In genomic region chr3:46935989-46936620, GRCh38 we compare ENCODE assay signal across 9 cellular contexts. TPM values are rescaled to one million over a fixed set of nuclear protein-coding genes. Genes with fewer than 3 reads are reported as not detected.
DNase-seq lines count a peak whose midpoint lies in the region; ATAC-seq and TF ChIP-seq lines count a peak whose summit lies in the region.
"Had no signal": no experiment of that assay in that cellular context is flagged by ENCODE, and none has a peak within 500 bp of the region (broad histone marks: within the 10 kb centered on the region; RNA-seq: fewer than 3 reads in every experiment).

No MANE protein-coding gene starts in this region.

- no peak for TF ChIP-seq CTCF in right lobe of liver (IDR thresholded peaks at IDR 0.05)
- TF ChIP-seq CTCF in thoracic aorta (IDR thresholded peaks at IDR 0.05), result no peak

- intact Hi-C loops in right lobe of liver (cut with DNase I), result no loop called here

- WGBS in right lobe of liver (ENCODE audit: insufficient coverage, low coverage, low lambda C conversion rate, missing lambda C conversion rate), result 63% methylated on average over 8 of the region's 8 CpGs

- no peaks in the 10 kb centered on the region for H3K9me3 ChIP-seq in right lobe of liver
- H3K9me3 ChIP-seq in thoracic aorta, result no peaks in the 10 kb centered on the region

- no peak overlapping the region for H3K4me3 ChIP-seq in right lobe of liver
- no peak overlapping the region for H3K4me3 ChIP-seq in thoracic aorta

- H3K27me3 ChIP-seq in right lobe of liver, result no peaks in the 10 kb centered on the region
- H3K27me3 ChIP-seq in thoracic aorta (replicated peaks; ENCODE audit: insufficient read depth), result no peaks in the 10 kb centered on the region

- H3K27ac ChIP-seq in right lobe of liver, result peak overlapping the region; percentile 8 to 84 (median 11)
- peak overlapping the region; percentile 79 to 91 for H3K27ac ChIP-seq in thoracic aorta

- DNase-seq in activated T-cell treated with anti-CD3 and anti-CD28 coated beads, Interleukin-2, amount 50 U/mL, for 24 hours, result no peak
- no peak for DNase-seq in activated T-cell treated with anti-CD3 and anti-CD28 coated beads, Interleukin-2, amount 50 U/mL, for 48 hours
- DNase-seq in right lobe of liver, result no peak
- DNase-seq in thoracic aorta (ENCODE audit: low spot score), result no peak
- DNase-seq in activated effector memory CD4-positive, alpha-beta T cell treated with anti-CD3 and anti-CD28 coated beads, Interleukin-2, amount 50 U/mL, for 16 hours, result no peak
- no peak for DNase-seq in OCI-M1 (lab: John Stamatoyannopoulos, UW)
- DNase-seq in effector CD4-positive, alpha-beta T cell, result no peak
- DNase-seq: NCI-H1694 treated with DMSO at 0.1 percent for 48 hours had no signal

- H3K4me1 Mint-ChIP-seq in activated T-cell treated with anti-CD3 and anti-CD28 coated beads, Interleukin-2, amount 50 U/mL, for 24 hours (ENCODE audit: low read depth), result peaks cover 68% of the 10 kb centered on the region
- peaks cover 43% of the 10 kb centered on the region for H3K4me1 Mint-ChIP-seq in activated T-helper 17 cell treated with anti-CD3 and anti-CD28 coated beads, Interleukin-2, amount 50 U/mL, for 72 hours

- H3K4me1 ChIP-seq in right lobe of liver (peaks cover 0 to 67% (median 39%) of the 10 kb centered on the region in 4 donors), thoracic aorta (ENCODE audit: control insufficient read depth in 1 of 2, low read depth in 2 of 2) (peaks cover 55 to 60% of the 10 kb centered on the region in 2 donors)

- no peak overlapping the region for H3K4me3 Mint-ChIP-seq in activated T-cell treated with anti-CD3 and anti-CD28 coated beads, Interleukin-2, amount 50 U/mL, for 24 hours
- no peak overlapping the region for H3K4me3 Mint-ChIP-seq in activated T-helper 17 cell treated with anti-CD3 and anti-CD28 coated beads, Interleukin-2, amount 50 U/mL, for 72 hours

- H3K36me3 ChIP-seq in right lobe of liver (peaks cover 0 to 29% (median 9%) of the 10 kb centered on the region in 4 donors), thoracic aorta (peaks cover 10% of the 10 kb centered on the region)

- no peaks in the 10 kb centered on the region for H3K9me3 Mint-ChIP-seq in activated T-cell treated with anti-CD3 and anti-CD28 coated beads, Interleukin-2, amount 50 U/mL, for 24 hours
- H3K9me3 Mint-ChIP-seq in activated T-helper 17 cell treated with anti-CD3 and anti-CD28 coated beads, Interleukin-2, amount 50 U/mL, for 72 hours, result no peaks in the 10 kb centered on the region

- no peak for ATAC-seq in activated T-helper 17 cell treated with anti-CD3 and anti-CD28 coated beads, Interleukin-2, amount 50 U/mL, for 72 hours (replicated peaks)
- peak in 1 of 4 donors; percentile 2 for ATAC-seq in right lobe of liver
- no peak for ATAC-seq in thoracic aorta (ENCODE audit: insufficient number of reproducible peaks, low FRiP score, low read depth)

- H3K36me3 Mint-ChIP-seq in activated T-cell treated with anti-CD3 and anti-CD28 coated beads, Interleukin-2, amount 50 U/mL, for 24 hours (ENCODE audit: low read depth), result peaks cover 92% of the 10 kb centered on the region
- H3K36me3 Mint-ChIP-seq in activated T-helper 17 cell treated with anti-CD3 and anti-CD28 coated beads, Interleukin-2, amount 50 U/mL, for 72 hours (ENCODE audit: low read depth), result peaks cover 62% of the 10 kb centered on the region

- TF ChIP-seq POLR2A in right lobe of liver (IDR thresholded peaks at IDR 0.05), result no peak

- peak overlapping the region; percentile 72 for H3K27ac Mint-ChIP-seq in activated T-cell treated with anti-CD3 and anti-CD28 coated beads, Interleukin-2, amount 50 U/mL, for 24 hours
- peak overlapping the region; percentile 70 for H3K27ac Mint-ChIP-seq in activated T-helper 17 cell treated with anti-CD3 and anti-CD28 coated beads, Interleukin-2, amount 50 U/mL, for 72 hours

- H3K27me3 Mint-ChIP-seq in activated T-cell treated with anti-CD3 and anti-CD28 coated beads, Interleukin-2, amount 50 U/mL, for 24 hours, result no peaks in the 10 kb centered on the region
- H3K27me3 Mint-ChIP-seq in activated T-helper 17 cell treated with anti-CD3 and anti-CD28 coated beads, Interleukin-2, amount 50 U/mL, for 72 hours, result no peaks in the 10 kb centered on the region

RNA-seq across cellular contexts. Expression of gene CCDC12, which starts 40.4 kb away (rescaled TPM):
- 10 to 100 TPM; 46.9 to 59.8 TPM for total RNA-seq in activated T-helper 17 cell treated with anti-CD3 and anti-CD28 coated beads, Interleukin-2, amount 50 U/mL, for 72 hours
- total RNA-seq in right lobe of liver, result 10 to 100 TPM; 14.6 to 24.2 (median 17.0) TPM
- total RNA-seq in thoracic aorta, result 10 to 100 TPM; 29.8 to 58.8 TPM

RNA-seq across cellular contexts. Expression of gene NBEAL2, which starts 43.4 kb away (rescaled TPM):
- total RNA-seq in activated T-helper 17 cell treated with anti-CD3 and anti-CD28 coated beads, Interleukin-2, amount 50 U/mL, for 72 hours, result 100 to 1,000 TPM; 140 to 169 TPM
- total RNA-seq in right lobe of liver (10 to 100 TPM in 5 of 6 experiments, 1 to 10 TPM in 1; 8.9 to 11.7 (median 10.8) TPM), thoracic aorta (10 to 100 TPM; 39.7 to 48.7 TPM)

RNA-seq across cellular contexts. Expression of gene PTH1R, which starts 58.6 kb away (rescaled TPM):
- not detected for total RNA-seq in activated T-helper 17 cell treated with anti-CD3 and anti-CD28 coated beads, Interleukin-2, amount 50 U/mL, for 72 hours
- total RNA-seq in right lobe of liver (10 to 100 TPM in 5 of 6 experiments, 1 to 10 TPM in 1; 6.1 to 32.5 (median 16.0) TPM), thoracic aorta (1 to 10 TPM; 5.6 to 8.9 TPM)

Comparison
In these comparisons a context has a peak if more than half of its experiments do, and no peak if none do; other contexts are left out.
1. RNA of gene PTH1R, which starts 58.6 kb away (total RNA-seq): 6.1 to 32.5 TPM in right lobe of liver and 5.6 to 8.9 TPM in thoracic aorta; not detected in activated T-helper 17 cell treated with anti-CD3 and anti-CD28 coated beads, Interleukin-2, amount 50 U/mL, for 72 hours; every median in the first group is over 4 times any median in the second.